1 cellular context compared by ENCODE assay signal in the genomic region with DNA sequence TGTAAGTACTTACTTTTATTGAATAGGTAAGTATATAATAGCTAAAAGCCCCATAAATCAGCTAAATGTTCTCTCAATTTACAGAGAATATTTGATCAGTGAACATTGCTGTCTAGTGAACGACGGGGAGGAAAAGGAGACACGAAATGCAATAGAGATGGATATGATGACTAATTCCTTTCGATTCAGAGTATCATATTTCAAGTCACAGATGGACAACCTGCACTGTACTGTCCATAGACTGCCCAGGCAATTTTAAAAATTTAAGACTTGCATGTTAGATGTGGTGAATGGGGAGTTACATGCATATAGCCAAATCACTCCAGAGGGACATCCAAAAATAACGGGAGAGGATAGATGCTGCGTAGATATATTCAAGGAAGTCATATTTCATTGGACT.
TF ChIP-seq lines count a peak whose summit lies in the region.

No MANE protein-coding gene starts in this region.

TF ChIP-seq in K562, 482 proteins besides CTCF, POLR2A, EP300 and RAD21 (continued from another document):
- TF ChIP-seq, protein P1, sequence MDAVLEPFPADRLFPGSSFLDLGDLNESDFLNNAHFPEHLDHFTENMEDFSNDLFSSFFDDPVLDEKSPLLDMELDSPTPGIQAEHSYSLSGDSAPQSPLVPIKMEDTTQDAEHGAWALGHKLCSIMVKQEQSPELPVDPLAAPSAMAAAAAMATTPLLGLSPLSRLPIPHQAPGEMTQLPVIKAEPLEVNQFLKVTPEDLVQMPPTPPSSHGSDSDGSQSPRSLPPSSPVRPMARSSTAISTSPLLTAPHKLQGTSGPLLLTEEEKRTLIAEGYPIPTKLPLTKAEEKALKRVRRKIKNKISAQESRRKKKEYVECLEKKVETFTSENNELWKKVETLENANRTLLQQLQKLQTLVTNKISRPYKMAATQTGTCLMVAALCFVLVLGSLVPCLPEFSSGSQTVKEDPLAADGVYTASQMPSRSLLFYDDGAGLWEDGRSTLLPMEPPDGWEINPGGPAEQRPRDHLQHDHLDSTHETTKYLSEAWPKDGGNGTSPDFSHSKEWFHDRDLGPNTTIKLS (IDR thresholded peaks at IDR 0.05; ENCODE audit: borderline replicate concordance, low read depth), result no peak
